Comparison of ENCODE assay signal across 9 cellular contexts in the genomic region with DNA sequence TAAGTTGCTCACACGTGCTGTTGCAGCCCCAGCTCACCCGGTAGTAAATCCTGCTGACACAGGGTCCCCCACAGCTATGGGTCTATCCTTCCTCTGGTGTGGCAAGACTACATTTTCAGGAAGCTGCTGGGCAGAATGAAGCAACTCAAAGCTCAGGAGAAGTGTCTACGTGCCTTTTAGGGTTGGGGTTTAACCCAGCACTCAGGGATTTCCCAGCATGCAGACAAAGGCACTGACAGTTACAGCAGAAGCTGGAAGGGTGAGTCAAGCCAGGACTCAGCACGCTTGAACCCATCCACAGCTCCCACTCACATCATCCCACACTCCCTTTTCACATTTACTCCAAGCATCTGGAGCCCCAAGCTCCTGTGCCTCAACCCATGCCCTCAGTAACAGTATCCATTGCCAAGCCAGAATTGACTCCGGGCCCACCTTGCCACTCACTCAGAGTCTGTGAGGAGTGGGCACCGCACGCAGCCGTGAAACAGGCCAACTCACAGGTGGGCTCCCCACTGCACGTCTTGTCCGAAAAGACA. TPM values are rescaled to one million over a fixed set of nuclear protein-coding genes. Genes with fewer than 3 reads are reported as not detected.
DNase-seq lines count a peak whose midpoint lies in the region; ATAC-seq lines count a peak whose summit lies in the region.
"Had no signal": no experiment of that assay in that cellular context is flagged by ENCODE, and none has a peak within 500 bp of the region (broad histone marks: within the 10 kb centered on the region; RNA-seq: fewer than 3 reads in every experiment).

No MANE protein-coding gene starts in this region.

- no peak overlapping the region for H3K4me3 ChIP-seq in mesenchymal stem cell (ENCODE audit: insufficient read depth in 1 of 2, low read depth in 1 of 2, low read length in 2 of 2)

- no peak overlapping the region for H4K91ac ChIP-seq in mesenchymal stem cell (ENCODE audit: low read length)

- H2BK120ac ChIP-seq in mesenchymal stem cell (ENCODE audit: low read depth, low read length): no peak overlapping the region

- no peak overlapping the region for H2AK5ac ChIP-seq in mesenchymal stem cell (ENCODE audit: low read length, severe bottlenecking)

- H2AFZ ChIP-seq in mesenchymal stem cell (ENCODE audit: low read depth, low read length): no peak overlapping the region

- H3K79me1 ChIP-seq in mesenchymal stem cell (replicated peaks; ENCODE audit: low read length, poor library complexity, severe bottlenecking): no peaks in the 10 kb centered on the region

- H3K14ac ChIP-seq in mesenchymal stem cell (ENCODE audit: low read length in 2 of 2): no peak overlapping the region

- H3K36me3 Mint-ChIP-seq in activated naive CD8-positive, alpha-beta T cell treated with anti-CD3 and anti-CD28 coated beads, Interleukin-2, amount 10 ng/mL, durations not matched to agents 7 days and 5 days: no peaks in the 10 kb centered on the region

- H3K4ac ChIP-seq in mesenchymal stem cell (ENCODE audit: low read depth in 1 of 2, low read length in 2 of 2): peak overlapping the region in 1 of 2 experiments; percentile 78

- peaks cover 29% of the 10 kb centered on the region for H3K4me1 Mint-ChIP-seq in activated naive CD8-positive, alpha-beta T cell treated with anti-CD3 and anti-CD28 coated beads, Interleukin-2, amount 10 ng/mL, durations not matched to agents 7 days and 5 days

- peaks cover 2% of the 10 kb centered on the region for H3K27me3 Mint-ChIP-seq in activated naive CD8-positive, alpha-beta T cell treated with anti-CD3 and anti-CD28 coated beads, Interleukin-2, amount 10 ng/mL, durations not matched to agents 7 days and 5 days

- H3K9ac ChIP-seq in mesenchymal stem cell (ENCODE audit: low read length): no peak overlapping the region

- 93% methylated on average over 10 of the region's 10 CpGs for WGBS in mesenchymal stem cell

- DNase-seq in AML-193 (lab: John Stamatoyannopoulos, UW) (peak; percentile 88), mesenchymal stem cell (peak; percentile 42), NCI-H2107 treated with DMSO at 0.1 percent for 48 hours (lab: John Stamatoyannopoulos, UW; ENCODE audit: unreplicated experiment) (no peak), ureter (ENCODE audit: low spot score) (no peak), 8988T (no peak), ecto neural progenitor cell (ENCODE audit: low spot score) (no peak)
- no peak for DNase-seq in activated naive CD8-positive, alpha-beta T cell treated with anti-CD3 and anti-CD28 coated beads, Interleukin-2, amount 10 ng/mL, durations not matched to agents 7 days and 5 days
- DNase-seq: NCI-H2171 treated with DMSO at 0.1 percent for 48 hours had no signal

- H3K27me3 ChIP-seq in mesenchymal stem cell (ENCODE audit: control insufficient read depth in 1 of 2, insufficient read depth in 1 of 2, low read length in 2 of 2): no peaks in the 10 kb centered on the region

- no peaks in the 10 kb centered on the region for H3K9me3 ChIP-seq in mesenchymal stem cell (ENCODE audit: control insufficient read depth, low read length)

- H3K9me3 Mint-ChIP-seq in activated naive CD8-positive, alpha-beta T cell treated with anti-CD3 and anti-CD28 coated beads, Interleukin-2, amount 10 ng/mL, durations not matched to agents 7 days and 5 days: no peaks in the 10 kb centered on the region

- no peak overlapping the region for H3K23ac ChIP-seq in mesenchymal stem cell (ENCODE audit: low read length in 2 of 2)

- peak overlapping the region; percentile 53 for H3K4me3 Mint-ChIP-seq in activated naive CD8-positive, alpha-beta T cell treated with anti-CD3 and anti-CD28 coated beads, Interleukin-2, amount 10 ng/mL, durations not matched to agents 7 days and 5 days

- peak overlapping the region; percentile 66 for H4K8ac ChIP-seq in mesenchymal stem cell (ENCODE audit: low read length)

- H3K18ac ChIP-seq in mesenchymal stem cell (ENCODE audit: low read depth in 1 of 2, low read length in 2 of 2): peak overlapping the region; percentile 11 to 75

- H2BK12ac ChIP-seq in mesenchymal stem cell (ENCODE audit: low read length in 2 of 2): peak overlapping the region; percentile 45 to 89

- peak; percentile 38 for ATAC-seq in HG03039 (IDR thresholded peaks at IDR 0.05; ENCODE audit: unreplicated experiment)
- ATAC-seq in activated naive CD8-positive, alpha-beta T cell treated with anti-CD3 and anti-CD28 coated beads, Interleukin-2, amount 10 ng/mL, durations not matched to agents 7 days and 5 days (ENCODE audit: low read depth): no peak

- H3K4me2 ChIP-seq in mesenchymal stem cell (ENCODE audit: low read length, poor library complexity, severe bottlenecking): no peak overlapping the region

- no peak overlapping the region for H2BK5ac ChIP-seq in mesenchymal stem cell (ENCODE audit: low read depth, low read length, poor library complexity, severe bottlenecking)

- H3K4me1 ChIP-seq in mesenchymal stem cell (ENCODE audit: control insufficient read depth, insufficient read depth, low read depth, low read length): peaks cover 6% of the 10 kb centered on the region

- POLR2A ChIA-PET in activated naive CD8-positive, alpha-beta T cell treated with anti-CD3 and anti-CD28 coated beads, Interleukin-2, amount 10 ng/mL, durations not matched to agents 7 days and 5 days (lab: Charles Lee): interaction anchor here (1.2 to 4.0 kb wide), 4 partner anchors 47 to 82 kb away, joined by 6 to 26 read pairs (median 8); no protein-coding TSS in a partner anchor

- no peak overlapping the region for H2BK15ac ChIP-seq in mesenchymal stem cell (ENCODE audit: low read depth, poor library complexity, severe bottlenecking)

- H3K36me3 ChIP-seq in mesenchymal stem cell (ENCODE audit: control insufficient read depth in 1 of 2, insufficient read depth in 2 of 2, low read depth in 1 of 2, low read length in 2 of 2): no peaks in the 10 kb centered on the region

- H3K27ac Mint-ChIP-seq in activated naive CD8-positive, alpha-beta T cell treated with anti-CD3 and anti-CD28 coated beads, Interleukin-2, amount 10 ng/mL, durations not matched to agents 7 days and 5 days: peak overlapping the region; percentile 82

- H3K27ac ChIP-seq in mesenchymal stem cell (ENCODE audit: low read length, poor library complexity, severe bottlenecking): no peak overlapping the region

RNA-seq across cellular contexts. Expression of gene ZFP36L1, which starts 59.7 kb away (rescaled TPM):
- 100 to 1,000 TPM; 114 to 130 TPM for total RNA-seq in activated naive CD8-positive, alpha-beta T cell treated with anti-CD3 and anti-CD28 coated beads, Interleukin-2, amount 10 ng/mL, durations not matched to agents 7 days and 5 days
- 407 TPM for polyA plus RNA-seq in mesenchymal stem cell (2013, experiment 1 of 2)
- polyA plus RNA-seq in mesenchymal stem cell (2013, experiment 2 of 2): 408 TPM
- total RNA-seq in ureter: 393 TPM

Comparison
In these comparisons a context has a peak if more than half of its experiments do, and no peak if none do; other contexts are left out.
1. DNase-seq: peak in AML-193 (2 of 2) and mesenchymal stem cell (single experiment); none in activated naive CD8-positive, alpha-beta T cell treated with anti-CD3 and anti-CD28 coated beads, Interleukin-2, amount 10 ng/mL, durations not matched to agents 7 days and 5 days (single experiment), NCI-H2107 treated with DMSO at 0.1 percent for 48 hours (single experiment), ureter (single experiment), 8988T (single experiment) and ecto neural progenitor cell (single experiment).